Comparison of ENCODE assay signal across 22 cellular contexts in genomic region chr9:93025736-93026135, GRCh38. TPM values are rescaled to one million over a fixed set of nuclear protein-coding genes. Genes with fewer than 3 reads are reported as not detected.
DNase-seq lines count a peak whose midpoint lies in the region; ATAC-seq and TF ChIP-seq lines count a peak whose summit lies in the region.
"Had no signal": no experiment of that assay in that cellular context is flagged by ENCODE, and none has a peak within 500 bp of the region (broad histone marks: within the 10 kb centered on the region; RNA-seq: fewer than 3 reads in every experiment).

No MANE protein-coding gene starts in this region.

- no peaks in the 10 kb centered on the region for H3K9me2 ChIP-seq in PC-3 (replicated peaks; ENCODE audit: low read length)

- TF ChIP-seq CTCF in HEK293 (tag by site-specific recombination; IDR thresholded peaks at IDR 0.05): no peak
- no peak for TF ChIP-seq CTCF in PC-3 (conservative IDR thresholded peaks at IDR 0.05; ENCODE audit: low read depth, low read length)

- no peak overlapping the region for H3K4ac ChIP-seq in neuronal stem cell (ENCODE audit: low read length)

- H3F3A ChIP-seq in PC-3 (ENCODE audit: low read length, unreplicated experiment): no peaks in the 10 kb centered on the region

- no peak overlapping the region for H2BK120ac ChIP-seq in neuronal stem cell (ENCODE audit: low read depth, low read length)

- POLR2A ChIA-PET in activated CD4-positive, alpha-beta T cell treated with anti-CD3 and anti-CD28 coated beads, Interleukin-2, amount 10 ng/mL, durations not matched to agents 7 days and 5 days (lab: Charles Lee): no interaction called here
- POLR2A ChIA-PET in HEK293 (lab: Yijun Ruan, JAX): interaction anchor here (0.6 kb wide), 1 partner anchor 1365 kb away, joined by 3 read pairs; no protein-coding TSS in a partner anchor
- POLR2A ChIA-PET in PC-3 (lab: Charles Lee; ENCODE audit: unreplicated experiment): no interaction called here

- H2AK5ac ChIP-seq in neuronal stem cell (ENCODE audit: low read depth, low read length): no peak overlapping the region

- H3K4me2 ChIP-seq in neuronal stem cell (ENCODE audit: insufficient read depth, low read length, poor library complexity, severe bottlenecking): no peak overlapping the region
- H3K4me2 ChIP-seq in PC-3 (ENCODE audit: low read length): no peak overlapping the region
- H3K4me2 ChIP-seq: A549 had no signal

- H3K79me2 ChIP-seq in PC-3 (ENCODE audit: low read length): no peaks in the 10 kb centered on the region

- CTCF ChIA-PET in activated CD4-positive, alpha-beta T cell treated with anti-CD3 and anti-CD28 coated beads, Interleukin-2, amount 10 ng/mL, durations not matched to agents 7 days and 5 days (lab: Charles Lee): interaction anchor here (0.6 to 2.1 kb wide), 7 partner anchors 10 to 83 kb away, joined by 3 to 11 read pairs (median 3); no protein-coding TSS in a partner anchor
- CTCF ChIA-PET in HEK293 (lab: Yijun Ruan, JAX) (interaction anchor here (1.4 kb wide), 1 partner anchor 22 kb away, joined by 3 read pairs; no protein-coding TSS in a partner anchor), PC-3 (lab: Charles Lee) (no interaction called here)

- H3K36me3 ChIP-seq in HEK293 (ENCODE audit: control insufficient read depth in 2 of 2, insufficient read depth in 1 of 2, low read length in 2 of 2) (no peaks in the 10 kb centered on the region), neuronal stem cell (replicated peaks in 1 of 2; ENCODE audit: control insufficient read depth in 2 of 2, insufficient read depth in 2 of 2, low read length in 2 of 2) (no peaks in the 10 kb centered on the region), PC-3 (ENCODE audit: low read depth, low read length) (no peaks in the 10 kb centered on the region)
- H3K36me3 ChIP-seq: adrenal gland, WERI-Rb-1 had no signal

- no peak overlapping the region for H3K14ac ChIP-seq in neuronal stem cell (ENCODE audit: low read length)

- H3K23ac ChIP-seq in neuronal stem cell (ENCODE audit: low read depth, low read length, poor library complexity): no peak overlapping the region

- peak overlapping the region; percentile 22 for H2BK15ac ChIP-seq in neuronal stem cell (ENCODE audit: low read length)

- H4K20me1 ChIP-seq in PC-3 (ENCODE audit: low read length): no peaks in the 10 kb centered on the region

- H3K9ac ChIP-seq in neuronal stem cell (ENCODE audit: low read depth, low read length, poor library complexity) (no peak overlapping the region), PC-3 (ENCODE audit: low read length) (no peak overlapping the region)

- no peak overlapping the region for H3K4me3 Mint-ChIP-seq in activated CD4-positive, alpha-beta T cell treated with anti-CD3 and anti-CD28 coated beads, Interleukin-2, amount 10 ng/mL, durations not matched to agents 7 days and 5 days
- peak overlapping the region; percentile 22 for H3K4me3 Mint-ChIP-seq in activated T-helper 1 cell treated with anti-CD3 and anti-CD28 coated beads, Interleukin-12 subunit alpha, Interleukin-12 subunit beta, Interleukin-2, Interleukin-4 antibody, amounts not matched to agents 30 ng/mL and 10 ng/mL and 1 ng/mL, durations not matched to agents 14 hours and 24 hours and 36 hours
- H3K4me3 Mint-ChIP-seq: memory B cell, nephron progenitor cell had no signal

- no peak overlapping the region for H3K18ac ChIP-seq in neuronal stem cell (ENCODE audit: low read length)

- intact Hi-C loops in activated T-helper 1 cell treated with anti-CD3 and anti-CD28 coated beads, Interleukin-12 subunit alpha, Interleukin-12 subunit beta, Interleukin-2, Interleukin-4 antibody, amounts not matched to agents 30 ng/mL and 10 ng/mL and 1 ng/mL, durations not matched to agents 14 hours and 24 hours and 36 hours (cut with micrococcal nuclease): no loop called here
- intact Hi-C loops in PC-3 (cut with micrococcal nuclease): no loop called here

- H2AFZ ChIP-seq in neuronal stem cell (ENCODE audit: low read length): no peak overlapping the region
- H2AFZ ChIP-seq in PC-3 (ENCODE audit: low read length): no peak overlapping the region

- no CpG with 5 or more reads among the region's 8 CpGs for WGBS in neuronal stem cell (ENCODE audit: extremely low coverage in 2 of 2, insufficient read length in 2 of 2, insufficient replicate concordance in 1 of 2), 2 donors

- H3K4me3 ChIP-seq in HEK293 (ENCODE audit: low read depth, low read length): no peak overlapping the region
- no peak overlapping the region for H3K4me3 ChIP-seq in neuronal stem cell (ENCODE audit: low read length in 2 of 2)
- H3K4me3 ChIP-seq in PC-3 (ENCODE audit: low read length): no peak overlapping the region
- H3K4me3 ChIP-seq: A549, adrenal gland had no signal

- no TSS peak for BruUV-seq in PC-3 (replicated peaks; lab: Mats Ljungman, UMichigan)

- no peak overlapping the region for H4K91ac ChIP-seq in neuronal stem cell (ENCODE audit: low read depth, low read length, poor library complexity)

- H3K79me1 ChIP-seq in neuronal stem cell (ENCODE audit: low read depth, low read length): no peaks in the 10 kb centered on the region

- no peak overlapping the region for H4K8ac ChIP-seq in neuronal stem cell (ENCODE audit: low read depth, low read length)

- H3K36me3 Mint-ChIP-seq in activated CD4-positive, alpha-beta T cell treated with anti-CD3 and anti-CD28 coated beads, Interleukin-2, amount 10 ng/mL, durations not matched to agents 7 days and 5 days (ENCODE audit: low read depth): peaks cover 71% of the 10 kb centered on the region
- H3K36me3 Mint-ChIP-seq in activated T-helper 1 cell treated with anti-CD3 and anti-CD28 coated beads, Interleukin-12 subunit alpha, Interleukin-12 subunit beta, Interleukin-2, Interleukin-4 antibody, amounts not matched to agents 30 ng/mL and 10 ng/mL and 1 ng/mL, durations not matched to agents 14 hours and 24 hours and 36 hours (ENCODE audit: low read depth): peaks cover 42% of the 10 kb centered on the region

- DNase-seq in activated CD4-positive, alpha-beta T cell treated with anti-CD3 and anti-CD28 coated beads, Interleukin-2, amount 10 ng/mL, durations not matched to agents 7 days and 5 days: no peak
- no peak for DNase-seq in activated CD4-positive, alpha-beta T cell treated with anti-CD3 and anti-CD28 coated beads, Interleukin-2, amount 50 U/mL, for 48 hours
- DNase-seq in activated T-helper 1 cell treated with anti-CD3 and anti-CD28 coated beads, Interleukin-12 subunit alpha, Interleukin-12 subunit beta, Interleukin-2, Interleukin-4 antibody, amounts not matched to agents 30 ng/mL and 10 ng/mL and 1 ng/mL, durations not matched to agents 14 hours and 24 hours and 36 hours (ENCODE audit: low spot score): no peak
- DNase-seq in neuronal stem cell (ENCODE audit: low spot score) (no peak), PC-3 (no peak)
- DNase-seq in stimulated activated CD4-positive, alpha-beta T cell treated with anti-CD3 and anti-CD28 coated beads, Interleukin-2, amount 100 ng/mL, for 24 hours: no peak
- DNase-seq: activated CD8-positive, alpha-beta memory T cell treated with anti-CD3 and anti-CD28 coated beads, Interleukin-2, amount 50 U/mL, for 48 hours; adrenal gland; caudate nucleus; effector CD4-positive, alpha-beta T cell; head of caudate nucleus; NCI-H1694 treated with DMSO at 0.1 percent for 48 hours; NCI-H345; nephron progenitor cell; trophoblast cell; WERI-Rb-1 had no signal

- H3K9me3 Mint-ChIP-seq in activated CD4-positive, alpha-beta T cell treated with anti-CD3 and anti-CD28 coated beads, Interleukin-2, amount 10 ng/mL, durations not matched to agents 7 days and 5 days: no peaks in the 10 kb centered on the region
- no peaks in the 10 kb centered on the region for H3K9me3 Mint-ChIP-seq in activated T-helper 1 cell treated with anti-CD3 and anti-CD28 coated beads, Interleukin-12 subunit alpha, Interleukin-12 subunit beta, Interleukin-2, Interleukin-4 antibody, amounts not matched to agents 30 ng/mL and 10 ng/mL and 1 ng/mL, durations not matched to agents 14 hours and 24 hours and 36 hours
- H3K9me3 Mint-ChIP-seq: memory B cell, nephron progenitor cell had no signal

- H3K4me1 ChIP-seq in HEK293 (ENCODE audit: control insufficient read depth, insufficient read depth, low read length): no peaks in the 10 kb centered on the region
- peaks cover 0 to 7% of the 10 kb centered on the region in 2 donors for H3K4me1 ChIP-seq in neuronal stem cell (ENCODE audit: control insufficient read depth in 2 of 2, insufficient read depth in 1 of 2, low read depth in 1 of 2, low read length in 2 of 2)
- no peaks in the 10 kb centered on the region for H3K4me1 ChIP-seq in PC-3 (ENCODE audit: insufficient read depth, low read length)
- H3K4me1 ChIP-seq: A549, adrenal gland had no signal

- peak overlapping the region; percentile 93 for H3K27ac Mint-ChIP-seq in activated CD4-positive, alpha-beta T cell treated with anti-CD3 and anti-CD28 coated beads, Interleukin-2, amount 10 ng/mL, durations not matched to agents 7 days and 5 days
- H3K27ac Mint-ChIP-seq in activated T-helper 1 cell treated with anti-CD3 and anti-CD28 coated beads, Interleukin-12 subunit alpha, Interleukin-12 subunit beta, Interleukin-2, Interleukin-4 antibody, amounts not matched to agents 30 ng/mL and 10 ng/mL and 1 ng/mL, durations not matched to agents 14 hours and 24 hours and 36 hours: peak overlapping the region; percentile 90
- H3K27ac Mint-ChIP-seq: nephron progenitor cell had no signal

- peaks cover 78% of the 10 kb centered on the region for H3K4me1 Mint-ChIP-seq in activated CD4-positive, alpha-beta T cell treated with anti-CD3 and anti-CD28 coated beads, Interleukin-2, amount 10 ng/mL, durations not matched to agents 7 days and 5 days
- H3K4me1 Mint-ChIP-seq in activated T-helper 1 cell treated with anti-CD3 and anti-CD28 coated beads, Interleukin-12 subunit alpha, Interleukin-12 subunit beta, Interleukin-2, Interleukin-4 antibody, amounts not matched to agents 30 ng/mL and 10 ng/mL and 1 ng/mL, durations not matched to agents 14 hours and 24 hours and 36 hours (ENCODE audit: low read depth): peaks cover 54% of the 10 kb centered on the region

- H2BK5ac ChIP-seq in neuronal stem cell (ENCODE audit: low read length): no peak overlapping the region

- H3K9me3 ChIP-seq in HEK293 (ENCODE audit: control insufficient read depth, insufficient read depth, low read depth, low read length) (no peaks in the 10 kb centered on the region), neuronal stem cell (replicated peaks in 1 of 2; ENCODE audit: control insufficient read depth in 2 of 2, insufficient read depth in 1 of 2, low read depth in 1 of 2, low read length in 2 of 2) (no peaks in the 10 kb centered on the region), PC-3 (ENCODE audit: low read length) (no peaks in the 10 kb centered on the region)
- H3K9me3 ChIP-seq: A549, adrenal gland had no signal

- H3K27ac ChIP-seq in HEK293 (ENCODE audit: extremely low read depth, low read depth, low read length): no peak overlapping the region
- no peak overlapping the region for H3K27ac ChIP-seq in neuronal stem cell (replicated peaks; ENCODE audit: low read length)
- H3K27ac ChIP-seq in PC-3 (ENCODE audit: low read length): no peak overlapping the region
- H3K27ac ChIP-seq: A549, adrenal gland, WERI-Rb-1 had no signal

- H2BK12ac ChIP-seq in neuronal stem cell (ENCODE audit: low read length): no peak overlapping the region

- H3K27me3 Mint-ChIP-seq in activated CD4-positive, alpha-beta T cell treated with anti-CD3 and anti-CD28 coated beads, Interleukin-2, amount 10 ng/mL, durations not matched to agents 7 days and 5 days: no peaks in the 10 kb centered on the region
- no peaks in the 10 kb centered on the region for H3K27me3 Mint-ChIP-seq in activated T-helper 1 cell treated with anti-CD3 and anti-CD28 coated beads, Interleukin-12 subunit alpha, Interleukin-12 subunit beta, Interleukin-2, Interleukin-4 antibody, amounts not matched to agents 30 ng/mL and 10 ng/mL and 1 ng/mL, durations not matched to agents 14 hours and 24 hours and 36 hours (ENCODE audit: insufficient read depth)
- H3K27me3 Mint-ChIP-seq: memory B cell had no signal

- H3K27me3 ChIP-seq in neuronal stem cell (ENCODE audit: control insufficient read depth in 3 of 3, insufficient read depth in 3 of 3, low read depth in 1 of 3, low read length in 3 of 3) (peaks cover 0 to 19% (median 0%) of the 10 kb centered on the region in 3 experiments), PC-3 (ENCODE audit: low read length) (no peaks in the 10 kb centered on the region)
- H3K27me3 ChIP-seq: adrenal gland had no signal

- ATAC-seq in HG03520 (IDR thresholded peaks at IDR 0.05; ENCODE audit: unreplicated experiment) (no peak), PC-3 (no peak)
- ATAC-seq: A549 had no signal

RNA-seq across cellular contexts. Expression of gene SUSD3, which starts 32.8 kb away (rescaled TPM):
- total RNA-seq in activated CD4-positive, alpha-beta T cell treated with anti-CD3 and anti-CD28 coated beads, Interleukin-2, amount 10 ng/mL, durations not matched to agents 7 days and 5 days: 10 to 100 TPM; 81.1 to 85.8 TPM
- 31.7 and 33.2 TPM in 2 replicates for total RNA-seq in activated T-helper 1 cell treated with anti-CD3 and anti-CD28 coated beads, Interleukin-12 subunit alpha, Interleukin-12 subunit beta, Interleukin-2, Interleukin-4 antibody, amounts not matched to agents 30 ng/mL and 10 ng/mL and 1 ng/mL, durations not matched to agents 14 hours and 24 hours and 36 hours
- 1.9 TPM for polyA plus RNA-seq in neuronal stem cell (2013, experiment 1 of 2)
- polyA plus RNA-seq in neuronal stem cell (2013, experiment 2 of 2): 2.0 TPM
- total RNA-seq in PC-3 (2014; rRNA removed): 12.7 and 13.4 TPM in 2 replicates
- total RNA-seq: HT1080, MCF 10A had no signal
